2 cellular contexts compared by ENCODE assay signal in genomic region chr20:10303852-10304251, GRCh38.
TF ChIP-seq lines count a peak whose summit lies in the region.

No MANE protein-coding gene starts in this region.

TF ChIP-seq in A549, 52 proteins besides CTCF, POLR2A, EP300 and RAD21 (continued from another document):
- TF ChIP-seq HMGXB4 (CRISPR knock-in tag; IDR thresholded peaks at IDR 0.05; ENCODE audit: borderline replicate concordance) = no peak

TF ChIP-seq in IMR-90, 13 proteins besides CTCF, POLR2A, EP300 and RAD21 (continued from another document):
- TF ChIP-seq SMC3 (IDR thresholded peaks at IDR 0.05; ENCODE audit: low read depth, low read length) = no peak
- no peak for TF ChIP-seq CEBPB (IDR thresholded peaks at IDR 0.05; ENCODE audit: low read depth, low read length)
- no peak for TF ChIP-seq RCOR1 (IDR thresholded peaks at IDR 0.05; ENCODE audit: insufficient replicate concordance, low read length)
- no peak for TF ChIP-seq ELK1 (IDR thresholded peaks at IDR 0.05; ENCODE audit: borderline replicate concordance, low read depth, low read length)
- no peak for TF ChIP-seq NFE2L2 (IDR thresholded peaks at IDR 0.05; ENCODE audit: low read depth, low read length)
- no peak for TF ChIP-seq FOS (IDR thresholded peaks at IDR 0.05; ENCODE audit: low read depth, low read length)
- TF ChIP-seq MAZ (IDR thresholded peaks at IDR 0.05; ENCODE audit: borderline replicate concordance, low read depth, low read length) = no peak
